23 cellular contexts compared by ENCODE assay signal in the genomic region with DNA sequence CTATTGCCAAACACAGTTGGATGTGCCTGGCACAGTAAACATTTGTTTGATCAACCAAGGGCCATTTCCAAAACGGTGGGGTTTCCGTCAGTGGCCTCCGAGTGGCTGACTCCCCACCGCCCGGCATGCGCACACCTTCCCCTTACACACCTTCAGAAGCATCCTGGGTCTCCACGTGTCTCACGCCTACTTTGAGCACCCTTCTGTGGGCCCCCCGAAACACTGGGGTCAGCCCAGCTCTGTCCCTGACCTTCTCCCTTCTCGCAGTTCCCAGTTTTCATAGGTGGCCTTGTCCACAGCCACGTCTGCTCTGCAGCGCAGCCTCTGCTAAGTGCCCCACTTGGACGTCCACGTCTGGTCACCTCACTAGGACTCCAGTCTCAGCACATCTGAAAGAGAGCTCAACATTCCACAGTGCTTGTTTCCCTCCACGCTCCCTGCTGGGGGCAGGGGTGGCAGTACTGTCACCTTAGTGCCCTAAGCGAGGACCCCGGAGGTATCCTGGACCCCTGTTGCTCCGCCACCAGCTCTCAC. TPM values are rescaled to one million over a fixed set of nuclear protein-coding genes. Genes with fewer than 3 reads are reported as not detected.
"Had no signal": no experiment of that assay in that cellular context is flagged by ENCODE, and none has a peak within 500 bp of the region (broad histone marks: within the 10 kb centered on the region; RNA-seq: fewer than 3 reads in every experiment).

No MANE protein-coding gene starts in this region.

- H3K4me1 ChIP-seq: heart left ventricle, left lung, parathyroid adenoma, testis, upper lobe of left lung had no signal

- H2AFZ ChIP-seq: parathyroid adenoma had no signal

- DNase-seq: activated B cell treated with CpG ODN at 0.5 μM for 24 hours; activated CD4-positive, alpha-beta T cell treated with anti-CD3 and anti-CD28 coated beads for 36 hours; activated CD4-positive, alpha-beta T cell treated with anti-CD3 and anti-CD28 coated beads, Interleukin-2, amount 50 U/mL, for 48 hours; activated CD8-positive, alpha-beta memory T cell treated with anti-CD3 and anti-CD28 coated beads, Interleukin-2, amount 50 U/mL, for 48 hours; activated naive CD4-positive, alpha-beta T cell treated with anti-CD3 and anti-CD28 coated beads, Interleukin-2, amount 50 U/mL, for 16 hours; activated naive CD8-positive, alpha-beta T cell treated with anti-CD3 and anti-CD28 coated beads, Interleukin-2, amount 50 U/mL, for 24 hours; activated T-cell treated with anti-CD3 and anti-CD28 coated beads, Interleukin-2, amount 50 U/mL, for 4 hours; heart left ventricle; midbrain; stimulated activated CD4-positive, alpha-beta T cell treated with anti-CD3 and anti-CD28 coated beads, Interleukin-2, amount 100 ng/mL, for 24 hours; SW 1271; T-helper 17 cell; testis had no signal

- H3K36me3 ChIP-seq: cardiac muscle cell, heart left ventricle, left lung, neutrophil, right lobe of liver, upper lobe of left lung had no signal

- H3K79me2 ChIP-seq: parathyroid adenoma had no signal

- H3K9me3 ChIP-seq: heart left ventricle, left lung, neutrophil, right lobe of liver, testis, upper lobe of left lung had no signal

- FAIRE-seq: endometrium, small intestine had no signal

- H3K9ac ChIP-seq: parathyroid adenoma had no signal

- H3K27ac ChIP-seq: cardiac muscle cell, heart left ventricle, left lung, neutrophil, parathyroid adenoma, right lobe of liver, testis, upper lobe of left lung had no signal

- ATAC-seq: activated CD4-positive, alpha-beta T cell treated with anti-CD3 and anti-CD28 coated beads for 36 hours; activated naive CD8-positive, alpha-beta T cell treated with anti-CD3 and anti-CD28 coated beads, Interleukin-2, amount 50 U/mL, for 24 hours; activated T-cell treated with anti-CD3 and anti-CD28 coated beads, Interleukin-2, amount 50 U/mL, for 4 hours; heart left ventricle; stimulated activated effector memory CD8-positive, alpha-beta T cell treated with anti-CD3 and anti-CD28 coated beads, Interleukin-12 subunit alpha, Interleukin-12 subunit beta, amount 100 ng/mL, for 72 hours; T-helper 17 cell had no signal

- H3K4me3 ChIP-seq: cardiac muscle cell, heart left ventricle, left lung, right lobe of liver, testis, upper lobe of left lung had no signal

- H3K27me3 ChIP-seq: cardiac muscle cell, right lobe of liver, testis, upper lobe of left lung had no signal

RNA-seq across cellular contexts. Expression of a gene that starts 13.2 kb away (rescaled TPM):
- total RNA-seq: activated CD4-positive, alpha-beta T cell treated with anti-CD3 and anti-CD28 coated beads for 36 hours; activated CD8-positive, alpha-beta memory T cell treated with anti-CD3 and anti-CD28 coated beads for 36 hours had no signal
- polyA plus RNA-seq: cardiac muscle cell had no signal
